ENCODE assay signal across 34 cellular contexts in genomic region chr7:11224535-11224934, GRCh38.
"Had no signal": no experiment of that assay in that cellular context is flagged by ENCODE, and none has a peak within 500 bp of the region (broad histone marks: within the 10 kb centered on the region; RNA-seq: fewer than 3 reads in every experiment).

No MANE protein-coding gene starts in this region.

- DNase-seq: Karpas-422, Kasumi-1, MG63, MM.1S, MV-4-11, NCI-H1048, NCI-H1092, NCI-H1092 treated with DMSO at 0.1 percent for 48 hours, NCI-H1105, NCI-H1105 treated with DMSO at 0.1 percent for 48 hours, NCI-H1417, NCI-H1417 treated with DMSO at 0.1 percent for 48 hours, NCI-H1436, NCI-H1436 treated with DMSO at 0.1 percent for 48 hours, NCI-H146, NCI-H1694, NCI-H1694 treated with DMSO at 0.1 percent for 48 hours, NCI-H187, NCI-H187 treated with DMSO at 0.1 percent for 48 hours, NCI-H1930, NCI-H2029, NCI-H2029 treated with DMSO at 0.1 percent for 48 hours, NCI-H2081, NCI-H2081 treated with DMSO at 0.1 percent for 48 hours, NCI-H2107, NCI-H2171, NCI-H2171 treated with DMSO at 0.1 percent for 48 hours, NCI-H2227 treated with DMSO at 0.1 percent for 48 hours, NCI-H226, NCI-H345, NCI-H446, NCI-H446 treated with DMSO at 0.1 percent for 48 hours, NCI-H510A had no signal

- H3K4me3 ChIP-seq: MG63 had no signal

- H3K27ac ChIP-seq: KMS-11 had no signal

- H3K9me3 ChIP-seq: MG63 had no signal

- H3K36me3 ChIP-seq: MG63 had no signal

- H3K27me3 ChIP-seq: MG63 had no signal

- H3K4me2 ChIP-seq: KMS-11 had no signal

- H3K9ac ChIP-seq: KMS-11 had no signal
